9 cellular contexts compared by ENCODE assay signal in the genomic region with DNA sequence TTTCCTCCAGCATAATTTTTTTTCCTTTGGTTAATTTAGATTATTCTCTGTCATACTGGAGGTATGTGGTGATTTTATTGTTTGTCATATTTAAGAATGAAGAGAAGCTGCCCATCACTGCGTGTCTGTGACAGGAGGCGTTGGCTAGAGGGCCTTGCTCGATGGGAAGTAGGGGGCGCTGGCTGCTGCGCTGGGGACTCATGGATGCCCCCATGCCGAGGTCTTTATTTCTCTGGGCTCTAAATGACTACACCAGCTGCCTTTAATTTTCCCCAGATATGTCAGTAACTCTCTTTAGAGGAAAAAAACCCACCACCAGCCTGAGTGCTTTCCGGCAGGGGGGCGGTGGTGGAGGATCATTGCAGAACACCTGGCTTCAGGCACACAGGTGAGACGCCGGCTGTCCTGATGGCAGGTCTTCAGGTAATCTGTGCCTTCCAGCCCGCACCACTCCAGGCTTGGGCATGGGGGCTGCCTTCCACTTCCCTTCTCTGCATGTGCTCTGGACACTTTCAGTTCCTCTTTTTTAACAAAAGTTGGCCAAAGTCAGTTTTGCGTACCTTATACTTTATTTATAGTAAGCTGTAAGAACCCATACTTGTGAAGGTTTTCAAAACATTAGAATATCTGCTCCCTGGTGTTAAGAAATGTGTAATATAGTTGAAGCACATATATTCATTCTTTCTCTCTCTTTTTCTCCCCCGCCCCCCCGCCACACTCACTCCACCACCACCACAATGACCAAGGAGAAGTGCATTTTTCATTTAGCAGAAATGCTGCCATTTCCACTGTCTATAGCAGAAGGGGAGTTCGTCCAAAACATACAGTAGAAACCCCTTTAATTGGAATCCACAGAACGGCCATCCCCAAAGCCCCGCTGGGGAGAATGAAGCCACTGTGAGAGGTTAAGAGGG.
DNase-seq lines count a peak whose midpoint lies in the region; ATAC-seq and TF ChIP-seq lines count a peak whose summit lies in the region.
"Had no signal": no experiment of that assay in that cellular context is flagged by ENCODE, and none has a peak within 500 bp of the region (broad histone marks: within the 10 kb centered on the region; RNA-seq: fewer than 3 reads in every experiment).

No MANE protein-coding gene starts in this region.

- ATAC-seq in GM21526 (IDR thresholded peaks at IDR 0.05; ENCODE audit: low FRiP score, unreplicated experiment) (peak; percentile 72), esophagus mucosa (peak; percentile 40), Right ventricle myocardium superior (ENCODE audit: poor library complexity) (no peak)

- peak; percentile 66 for DNase-seq in KG1 (lab: John Stamatoyannopoulos, UW)
- DNase-seq in NCI-H82 (lab: John Stamatoyannopoulos, UW) = no peak
- DNase-seq in ACHN = no peak
- no peak for DNase-seq in Right ventricle myocardium superior
- no peak for DNase-seq in NCI-H1436 treated with DMSO at 0.1 percent for 48 hours (lab: John Stamatoyannopoulos, UW)
- DNase-seq: activated CD4-positive, alpha-beta T cell treated with anti-CD3 and anti-CD28 coated beads, Interleukin-2, amount 50 U/mL, for 48 hours had no signal

- peak; percentile 12 for TF ChIP-seq POLR2A in GM15510 (IDR thresholded peaks at IDR 0.05; ENCODE audit: borderline replicate concordance, extremely low read depth, insufficient read length)

- intact Hi-C loops in Right ventricle myocardium superior (cut with DNase I) = no loop called here

- in situ Hi-C loops in ACHN (cut with HindIII; ENCODE audit: low pct_ligation_motif_present, low pct_unique_long_range_greater_than_20kb, low sequenced_read_pairs) = no loop called here
